In genomic region chrX:67726028-67726427, GRCh38 we compare ENCODE assay signal across 18 cellular contexts.
DNase-seq lines count a peak whose midpoint lies in the region; ATAC-seq lines count a peak whose summit lies in the region.
"Had no signal": no experiment of that assay in that cellular context is flagged by ENCODE, and none has a peak within 500 bp of the region (broad histone marks: within the 10 kb centered on the region; RNA-seq: fewer than 3 reads in every experiment).

No MANE protein-coding gene starts in this region.

- DNase-seq in KBM-7 (peak; percentile 63), NOMO-1 treated with DMSO at 0.1 percent for 48 hours (lab: John Stamatoyannopoulos, UW; ENCODE audit: unreplicated experiment) (peak; percentile 76), adipocyte (ENCODE audit: low read depth) (peak; percentile 8), caudate nucleus (lab: John Stamatoyannopoulos, UW) (no peak), aorta (no peak), retina (no peak)
- DNase-seq: CD4-positive, CD25-positive, alpha-beta regulatory T cell; DMS79; H9; MG63; NCI-H187 treated with DMSO at 0.1 percent for 48 hours; NCI-H2171; NCI-H446 treated with DMSO at 0.1 percent for 48 hours; NK-92 treated with Interleukin-12 subunit alpha and Interleukin-12 subunit beta, amount 100 ng/mL, for 24 hours had no signal

- H3K27ac ChIP-seq in subcutaneous abdominal adipose tissue (ENCODE audit: low read depth, low read length) (peak overlapping the region; percentile 77), caudate nucleus (ENCODE audit: low read depth, low read length) (no peak overlapping the region), aorta (ENCODE audit: low read depth in 1 of 2, low read length in 2 of 2) (no peak overlapping the region)
- H3K27ac ChIP-seq: KMS-11, SK-N-MC had no signal

- H3K9me3 ChIP-seq in adipocyte (ENCODE audit: control insufficient read depth, low read length), result no peaks in the 10 kb centered on the region
- H3K9me3 ChIP-seq in subcutaneous abdominal adipose tissue (ENCODE audit: control insufficient read depth in 5 of 5, low read length in 5 of 5), result no peaks in the 10 kb centered on the region
- H3K9me3 ChIP-seq in aorta (ENCODE audit: control insufficient read depth, low read length), result no peaks in the 10 kb centered on the region
- H3K9me3 ChIP-seq: MG63 had no signal

- H3K4me1 ChIP-seq in adipocyte (ENCODE audit: control insufficient read depth, insufficient read depth, low read length), result peaks cover 38% of the 10 kb centered on the region
- peaks cover 0 to 35% (median 27%) of the 10 kb centered on the region in 5 donors for H3K4me1 ChIP-seq in subcutaneous abdominal adipose tissue (ENCODE audit: control insufficient read depth in 5 of 5, insufficient read depth in 5 of 5, low read length in 5 of 5)
- H3K4me1 ChIP-seq in aorta (ENCODE audit: control insufficient read depth in 1 of 2, insufficient read depth in 2 of 2, low read length in 2 of 2), result no peaks in the 10 kb centered on the region

- H3K4me3 ChIP-seq in adipocyte (ENCODE audit: low read length) (no peak overlapping the region), subcutaneous abdominal adipose tissue (ENCODE audit: low read depth in 1 of 5, low read length in 5 of 5) (no peak overlapping the region), aorta (ENCODE audit: low read length in 2 of 2) (no peak overlapping the region)
- H3K4me3 ChIP-seq: MG63, SK-N-MC had no signal

- in situ Hi-C loops in KBM-7 (cut with MboI; ENCODE audit: low pct_unique_long_range_greater_than_20kb, low sequenced_read_pairs), result no loop called here

- H3K27me3 ChIP-seq in adipocyte (replicated peaks; ENCODE audit: control insufficient read depth, insufficient read depth, low read length) (peaks cover under 1% of the 10 kb centered on the region), subcutaneous abdominal adipose tissue (ENCODE audit: control insufficient read depth in 5 of 5, insufficient read depth in 4 of 5, low read length in 5 of 5) (peaks cover 0 to 8% (median 3%) of the 10 kb centered on the region in 5 donors), aorta (ENCODE audit: control insufficient read depth in 1 of 2, insufficient read depth in 2 of 2, low read length in 1 of 2) (no peaks in the 10 kb centered on the region)
- H3K27me3 ChIP-seq: MG63 had no signal

- H3K9ac ChIP-seq in adipocyte (ENCODE audit: low read length) (no peak overlapping the region), subcutaneous abdominal adipose tissue (ENCODE audit: low read length in 5 of 5) (no peak overlapping the region)
- H3K9ac ChIP-seq: KMS-11 had no signal

- no peak for ATAC-seq in aorta (ENCODE audit: low FRiP score)
- ATAC-seq: HepG2 had no signal

- H3K36me3 ChIP-seq in adipocyte (ENCODE audit: control insufficient read depth, insufficient read depth, low read length, severe bottlenecking) (peaks cover 9% of the 10 kb centered on the region), subcutaneous abdominal adipose tissue (ENCODE audit: control insufficient read depth in 5 of 5, insufficient read depth in 5 of 5, low read length in 5 of 5) (no peaks in the 10 kb centered on the region), aorta (ENCODE audit: control insufficient read depth in 1 of 2, insufficient read depth in 2 of 2, low read length in 1 of 2) (peaks cover 0 to 2% of the 10 kb centered on the region in 2 donors)
- H3K36me3 ChIP-seq: MG63 had no signal

- intact Hi-C loops in aorta (cut with DNase I), result loop anchor here in 1 of 2 donors (10.0 kb wide), 1 partner anchor 181 kb away; the partner anchor contains the start of gene AR

- WGBS in aorta, 2 donors, result 43 to 50% methylated on average over 1 of the region's 1 CpG

Comparison
In these comparisons a context has a peak if more than half of its experiments do, and no peak if none do; other contexts are left out.
1. DNase-seq: peak in KBM-7 (single experiment), NOMO-1 treated with DMSO at 0.1 percent for 48 hours (single experiment) and adipocyte (single experiment); none in caudate nucleus (0 of 61), aorta (0 of 2) and retina (single experiment).